1 cellular context compared by ENCODE assay signal in the genomic region with DNA sequence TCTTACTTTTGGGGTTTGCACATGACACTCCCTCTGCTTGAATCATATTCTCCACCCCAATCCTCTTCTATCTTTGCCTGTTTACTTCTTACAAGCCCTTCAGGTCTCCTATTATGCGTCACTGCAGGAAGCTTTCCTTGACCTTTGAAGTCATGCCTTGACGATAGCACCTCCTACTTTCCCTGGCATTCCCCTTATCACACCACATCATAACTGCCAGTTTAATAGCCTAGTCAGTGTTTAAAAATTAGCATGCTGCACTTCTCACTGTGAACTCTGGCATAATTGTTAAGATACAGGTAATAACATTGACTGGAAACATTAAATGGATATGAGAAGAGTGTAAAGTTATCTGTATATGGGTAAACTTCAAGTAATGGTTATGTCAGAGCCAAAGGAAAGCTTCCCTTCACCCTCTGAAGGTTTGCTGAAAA.
A peak's percentile ranks its signal among the peaks of the same experiment; 100 is the strongest.
TF ChIP-seq lines count a peak whose summit lies in the region.

No MANE protein-coding gene starts in this region.

TF ChIP-seq in GM12878, 131 proteins besides CTCF, POLR2A, EP300 and RAD21 (continued from another document):
- TF ChIP-seq, protein P1, sequence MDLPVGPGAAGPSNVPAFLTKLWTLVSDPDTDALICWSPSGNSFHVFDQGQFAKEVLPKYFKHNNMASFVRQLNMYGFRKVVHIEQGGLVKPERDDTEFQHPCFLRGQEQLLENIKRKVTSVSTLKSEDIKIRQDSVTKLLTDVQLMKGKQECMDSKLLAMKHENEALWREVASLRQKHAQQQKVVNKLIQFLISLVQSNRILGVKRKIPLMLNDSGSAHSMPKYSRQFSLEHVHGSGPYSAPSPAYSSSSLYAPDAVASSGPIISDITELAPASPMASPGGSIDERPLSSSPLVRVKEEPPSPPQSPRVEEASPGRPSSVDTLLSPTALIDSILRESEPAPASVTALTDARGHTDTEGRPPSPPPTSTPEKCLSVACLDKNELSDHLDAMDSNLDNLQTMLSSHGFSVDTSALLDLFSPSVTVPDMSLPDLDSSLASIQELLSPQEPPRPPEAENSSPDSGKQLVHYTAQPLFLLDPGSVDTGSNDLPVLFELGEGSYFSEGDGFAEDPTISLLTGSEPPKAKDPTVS (IDR thresholded peaks at IDR 0.05; ENCODE audit: low read depth, low read length): no peak
- TF ChIP-seq NR2C1 (IDR thresholded peaks at IDR 0.05) (0 out of 2 replicates have a peak, but pooled peaks have one; percentile 25), MTA2 (IDR thresholded peaks at IDR 0.05; ENCODE audit: low read depth) (0 out of 2 replicates have a peak, but pooled peaks have one; percentile 37), SIX5 (IDR thresholded peaks at IDR 0.05; ENCODE audit: low read depth, low read length, severe bottlenecking) (no peak), GATAD2B (conservative IDR thresholded peaks at IDR 0.05; ENCODE audit: low read depth) (no peak), ZNF384 (IDR thresholded peaks at IDR 0.05; ENCODE audit: borderline replicate concordance, low read depth, low read length) (no peak), JUND (IDR thresholded peaks at IDR 0.05; ENCODE audit: low read depth, low read length) (no peak), NR2F1 (conservative IDR thresholded peaks at IDR 0.05) (peak; percentile 78), CREB1 (IDR thresholded peaks at IDR 0.05; ENCODE audit: low read depth) (peak; percentile 56; the same call in 1 of the 2 replicates), CREM (IDR thresholded peaks at IDR 0.05; ENCODE audit: low read depth) (no peak), POU2F2 (IDR thresholded peaks at IDR 0.05; ENCODE audit: borderline replicate concordance, low read depth, low read length) (no peak), KDM1A (IDR thresholded peaks at IDR 0.05; ENCODE audit: borderline replicate concordance) (no peak), NFYA (IDR thresholded peaks at IDR 0.05; ENCODE audit: borderline replicate concordance, low read depth, low read length) (no peak), IKZF1 (conservative IDR thresholded peaks at IDR 0.05) (peak; percentile 56; the same call in 1 of the 2 replicates), NBN (IDR thresholded peaks at IDR 0.05) (0 out of 2 replicates have a peak, but pooled peaks have one; percentile 39), STAT1 (conservative IDR thresholded peaks at IDR 0.05) (no peak), TCF12 (IDR thresholded peaks at IDR 0.05; ENCODE audit: low read depth, low read length) (no peak)
- TF ChIP-seq, protein P2, sequence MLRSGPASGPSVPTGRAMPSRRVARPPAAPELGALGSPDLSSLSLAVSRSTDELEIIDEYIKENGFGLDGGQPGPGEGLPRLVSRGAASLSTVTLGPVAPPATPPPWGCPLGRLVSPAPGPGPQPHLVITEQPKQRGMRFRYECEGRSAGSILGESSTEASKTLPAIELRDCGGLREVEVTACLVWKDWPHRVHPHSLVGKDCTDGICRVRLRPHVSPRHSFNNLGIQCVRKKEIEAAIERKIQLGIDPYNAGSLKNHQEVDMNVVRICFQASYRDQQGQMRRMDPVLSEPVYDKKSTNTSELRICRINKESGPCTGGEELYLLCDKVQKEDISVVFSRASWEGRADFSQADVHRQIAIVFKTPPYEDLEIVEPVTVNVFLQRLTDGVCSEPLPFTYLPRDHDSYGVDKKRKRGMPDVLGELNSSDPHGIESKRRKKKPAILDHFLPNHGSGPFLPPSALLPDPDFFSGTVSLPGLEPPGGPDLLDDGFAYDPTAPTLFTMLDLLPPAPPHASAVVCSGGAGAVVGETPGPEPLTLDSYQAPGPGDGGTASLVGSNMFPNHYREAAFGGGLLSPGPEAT (IDR thresholded peaks at IDR 0.05; ENCODE audit: low read depth): no peak
- TF ChIP-seq, protein P3, sequence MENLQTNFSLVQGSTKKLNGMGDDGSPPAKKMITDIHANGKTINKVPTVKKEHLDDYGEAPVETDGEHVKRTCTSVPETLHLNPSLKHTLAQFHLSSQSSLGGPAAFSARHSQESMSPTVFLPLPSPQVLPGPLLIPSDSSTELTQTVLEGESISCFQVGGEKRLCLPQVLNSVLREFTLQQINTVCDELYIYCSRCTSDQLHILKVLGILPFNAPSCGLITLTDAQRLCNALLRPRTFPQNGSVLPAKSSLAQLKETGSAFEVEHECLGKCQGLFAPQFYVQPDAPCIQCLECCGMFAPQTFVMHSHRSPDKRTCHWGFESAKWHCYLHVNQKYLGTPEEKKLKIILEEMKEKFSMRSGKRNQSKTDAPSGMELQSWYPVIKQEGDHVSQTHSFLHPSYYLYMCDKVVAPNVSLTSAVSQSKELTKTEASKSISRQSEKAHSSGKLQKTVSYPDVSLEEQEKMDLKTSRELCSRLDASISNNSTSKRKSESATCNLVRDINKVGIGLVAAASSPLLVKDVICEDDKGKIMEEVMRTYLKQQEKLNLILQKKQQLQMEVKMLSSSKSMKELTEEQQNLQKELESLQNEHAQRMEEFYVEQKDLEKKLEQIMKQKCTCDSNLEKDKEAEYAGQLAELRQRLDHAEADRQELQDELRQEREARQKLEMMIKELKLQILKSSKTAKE (IDR thresholded peaks at IDR 0.05; ENCODE audit: low read depth, poor library complexity, severe bottlenecking): no peak
- TF ChIP-seq, protein P4, sequence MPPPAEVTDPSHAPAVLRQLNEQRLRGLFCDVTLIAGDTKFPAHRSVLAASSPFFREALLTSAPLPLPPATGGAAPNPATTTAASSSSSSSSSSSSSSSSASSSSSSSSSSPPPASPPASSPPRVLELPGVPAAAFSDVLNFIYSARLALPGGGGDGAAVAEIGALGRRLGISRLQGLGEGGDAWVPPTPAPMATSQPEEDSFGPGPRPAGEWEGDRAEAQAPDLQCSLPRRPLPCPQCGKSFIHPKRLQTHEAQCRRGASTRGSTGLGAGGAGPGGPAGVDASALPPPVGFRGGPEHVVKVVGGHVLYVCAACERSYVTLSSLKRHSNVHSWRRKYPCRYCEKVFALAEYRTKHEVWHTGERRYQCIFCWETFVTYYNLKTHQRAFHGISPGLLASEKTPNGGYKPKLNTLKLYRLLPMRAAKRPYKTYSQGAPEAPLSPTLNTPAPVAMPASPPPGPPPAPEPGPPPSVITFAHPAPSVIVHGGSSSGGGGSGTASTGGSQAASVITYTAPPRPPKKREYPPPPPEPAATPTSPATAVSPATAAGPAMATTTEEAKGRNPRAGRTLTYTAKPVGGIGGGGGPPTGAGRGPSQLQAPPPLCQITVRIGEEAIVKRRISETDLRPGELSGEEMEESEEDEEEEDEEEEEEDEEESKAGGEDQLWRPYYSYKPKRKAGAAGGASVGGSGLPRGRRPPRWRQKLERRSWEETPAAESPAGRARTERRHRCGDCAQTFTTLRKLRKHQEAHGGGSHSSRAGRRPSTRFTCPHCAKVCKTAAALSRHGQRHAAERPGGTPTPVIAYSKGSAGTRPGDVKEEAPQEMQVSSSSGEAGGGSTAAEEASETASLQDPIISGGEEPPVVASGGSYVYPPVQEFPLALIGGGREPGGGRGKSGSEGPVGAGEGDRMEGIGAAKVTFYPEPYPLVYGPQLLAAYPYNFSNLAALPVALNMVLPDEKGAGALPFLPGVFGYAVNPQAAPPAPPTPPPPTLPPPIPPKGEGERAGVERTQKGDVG (CRISPR knock-in tag; IDR thresholded peaks at IDR 0.05): no peak
- TF ChIP-seq, protein P5, sequence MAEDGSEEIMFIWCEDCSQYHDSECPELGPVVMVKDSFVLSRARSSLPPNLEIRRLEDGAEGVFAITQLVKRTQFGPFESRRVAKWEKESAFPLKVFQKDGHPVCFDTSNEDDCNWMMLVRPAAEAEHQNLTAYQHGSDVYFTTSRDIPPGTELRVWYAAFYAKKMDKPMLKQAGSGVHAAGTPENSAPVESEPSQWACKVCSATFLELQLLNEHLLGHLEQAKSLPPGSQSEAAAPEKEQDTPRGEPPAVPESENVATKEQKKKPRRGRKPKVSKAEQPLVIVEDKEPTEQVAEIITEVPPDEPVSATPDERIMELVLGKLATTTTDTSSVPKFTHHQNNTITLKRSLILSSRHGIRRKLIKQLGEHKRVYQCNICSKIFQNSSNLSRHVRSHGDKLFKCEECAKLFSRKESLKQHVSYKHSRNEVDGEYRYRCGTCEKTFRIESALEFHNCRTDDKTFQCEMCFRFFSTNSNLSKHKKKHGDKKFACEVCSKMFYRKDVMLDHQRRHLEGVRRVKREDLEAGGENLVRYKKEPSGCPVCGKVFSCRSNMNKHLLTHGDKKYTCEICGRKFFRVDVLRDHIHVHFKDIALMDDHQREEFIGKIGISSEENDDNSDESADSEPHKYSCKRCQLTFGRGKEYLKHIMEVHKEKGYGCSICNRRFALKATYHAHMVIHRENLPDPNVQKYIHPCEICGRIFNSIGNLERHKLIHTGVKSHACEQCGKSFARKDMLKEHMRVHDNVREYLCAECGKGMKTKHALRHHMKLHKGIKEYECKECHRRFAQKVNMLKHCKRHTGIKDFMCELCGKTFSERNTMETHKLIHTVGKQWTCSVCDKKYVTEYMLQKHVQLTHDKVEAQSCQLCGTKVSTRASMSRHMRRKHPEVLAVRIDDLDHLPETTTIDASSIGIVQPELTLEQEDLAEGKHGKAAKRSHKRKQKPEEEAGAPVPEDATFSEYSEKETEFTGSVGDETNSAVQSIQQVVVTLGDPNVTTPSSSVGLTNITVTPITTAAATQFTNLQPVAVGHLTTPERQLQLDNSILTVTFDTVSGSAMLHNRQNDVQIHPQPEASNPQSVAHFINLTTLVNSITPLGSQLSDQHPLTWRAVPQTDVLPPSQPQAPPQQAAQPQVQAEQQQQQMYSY (CRISPR knock-in tag; IDR thresholded peaks at IDR 0.05): no peak
